8 cellular contexts compared by ENCODE assay signal in the genomic region with DNA sequence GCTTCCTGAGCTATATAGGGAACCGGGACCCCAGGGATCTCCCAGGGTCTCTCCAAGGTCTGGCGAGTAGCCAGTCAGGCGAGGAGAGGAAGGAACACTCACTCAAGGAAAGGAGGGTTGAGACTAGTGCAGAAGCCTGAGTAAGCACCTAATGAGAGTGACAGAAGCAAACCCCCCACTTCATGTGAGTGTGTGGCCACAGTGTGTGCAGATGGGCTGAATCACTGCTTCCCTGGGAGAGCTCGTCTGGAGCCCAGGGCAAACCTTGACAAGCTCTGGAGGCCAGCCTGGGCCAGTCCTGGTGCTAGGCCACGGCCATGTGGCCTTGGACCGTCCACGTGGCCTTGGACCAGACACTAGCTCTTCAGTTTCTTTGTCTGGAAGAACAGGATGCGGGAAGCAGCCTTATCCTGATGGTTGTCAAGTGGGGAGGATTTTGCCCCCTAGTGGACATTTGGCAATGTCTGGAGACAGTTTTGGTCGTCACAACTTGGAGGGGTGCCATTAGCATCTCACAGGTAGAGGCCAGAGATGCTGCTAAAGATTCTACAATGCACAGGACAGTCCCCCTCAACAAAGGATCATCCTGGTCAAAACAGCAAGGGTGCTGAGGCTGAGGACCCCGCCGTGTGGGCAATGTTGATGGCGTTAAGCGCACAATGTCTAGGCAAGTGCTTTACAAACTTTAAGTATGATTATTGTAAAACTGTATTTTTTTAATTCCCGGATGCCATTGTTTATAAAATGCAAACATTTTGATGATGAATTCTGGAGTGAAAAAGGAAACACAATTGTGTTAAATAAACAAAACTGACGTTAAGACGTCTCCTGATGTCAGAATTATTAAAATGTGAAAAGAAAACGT. TPM values are rescaled to one million over a fixed set of nuclear protein-coding genes. Genes with fewer than 3 reads are reported as not detected.
A peak's percentile ranks its signal among the peaks of the same experiment; 100 is the strongest.
DNase-seq lines count a peak whose midpoint lies in the region; ATAC-seq and TF ChIP-seq lines count a peak whose summit lies in the region.

No MANE protein-coding gene starts in this region.

- ATAC-seq in GM21786 (IDR thresholded peaks at IDR 0.05; ENCODE audit: unreplicated experiment) (no peak), GM19023 (IDR thresholded peaks at IDR 0.05; ENCODE audit: unreplicated experiment) (no peak)

- peak; percentile 68 for DNase-seq in AG08396 (ENCODE audit: low spot score)
- peak; percentile 18 for DNase-seq in NCI-H2029 treated with DMSO at 0.1 percent for 48 hours (lab: John Stamatoyannopoulos, UW)
- DNase-seq in activated CD4-positive, alpha-beta T cell treated with anti-CD3 and anti-CD28 coated beads for 48 hours, result peak; percentile 42
- DNase-seq in fibroblast of the aortic adventitia (ENCODE audit: low read depth), result peak; percentile 84

- no peak overlapping the region for H3K27ac ChIP-seq in neutrophil

- no peak overlapping the region for H3K4me3 ChIP-seq in fibroblast of the aortic adventitia (ENCODE audit: low read depth, low read length)
- H3K4me3 ChIP-seq in neutrophil (ENCODE audit: low read depth in 1 of 2, low read length in 1 of 2), result no peak overlapping the region

- no peaks in the 10 kb centered on the region for H3K36me3 ChIP-seq in neutrophil

- no peaks in the 10 kb centered on the region for H3K9me3 ChIP-seq in neutrophil

- H3K27me3 ChIP-seq in neutrophil, result peaks cover 4% of the 10 kb centered on the region

- no peaks in the 10 kb centered on the region for H3K4me1 ChIP-seq in neutrophil (ENCODE audit: control insufficient read depth in 1 of 2, insufficient read depth in 1 of 2, low read depth in 1 of 2, low read length in 1 of 2)

- peak; percentile 77 for TF ChIP-seq CTCF in GM12874 (IDR thresholded peaks at IDR 0.05; ENCODE audit: insufficient read depth, low read depth, low read length)
- TF ChIP-seq CTCF in fibroblast of the aortic adventitia (IDR thresholded peaks at IDR 0.05; ENCODE audit: insufficient read depth, low read length), result peak; percentile 73
- peak; percentile 7 for TF ChIP-seq CTCF in neutrophil (IDR thresholded peaks at IDR 0.05)

RNA-seq across cellular contexts. Expression of a gene that starts 34.8 kb away (rescaled TPM):
- total RNA-seq in fibroblast of the aortic adventitia (ENCODE audit: low replicate concordance), result 8.5 and 24.1 TPM in 2 replicates

Comparison
In these comparisons a context has a peak if more than half of its experiments do, and no peak if none do; other contexts are left out.
1. DNase-seq: peak in every context shown above with its lines; median percentile 84 in fibroblast of the aortic adventitia; 68 in AG08396; 42 in activated CD4-positive, alpha-beta T cell treated with anti-CD3 and anti-CD28 coated beads for 48 hours; 18 in NCI-H2029 treated with DMSO at 0.1 percent for 48 hours.
2. CTCF ChIP-seq: peak in every context shown above with its lines; median percentile 77 in GM12874; 73 in fibroblast of the aortic adventitia; 7 in neutrophil.